ENCODE assay signal across 8 cellular contexts in genomic region chr1:226649780-226650179, GRCh38.
DNase-seq lines count a peak whose midpoint lies in the region; ATAC-seq and TF ChIP-seq lines count a peak whose summit lies in the region.

No MANE protein-coding gene starts in this region.

- H3K9me2 ChIP-seq in SU-DHL-6 (replicated peaks; ENCODE audit: insufficient read depth, low read length) = no peaks in the 10 kb centered on the region

- H3K27ac ChIP-seq in SU-DHL-6 (ENCODE audit: low read depth, low read length) (peak overlapping the region; percentile 26; the same call in 1 of the 2 replicates), foreskin keratinocyte (no peak overlapping the region), coronary artery (no peak overlapping the region), colonic mucosa (no peak overlapping the region)

- POLR2A ChIA-PET in BJ (lab: Charles Lee) = no interaction called here

- H3K4me3 ChIP-seq in BJ (ENCODE audit: low read depth, low read length) (no peak overlapping the region), SU-DHL-6 (ENCODE audit: insufficient read depth, low read length, poor library complexity, severe bottlenecking) (no peak overlapping the region), coronary artery (no peak overlapping the region), colonic mucosa (no peak overlapping the region)

- no peaks in the 10 kb centered on the region for H3K27me3 Mint-ChIP-seq in effector memory CD8-positive, alpha-beta T cell

- H3K36me3 Mint-ChIP-seq in effector memory CD8-positive, alpha-beta T cell (ENCODE audit: insufficient read depth) = peaks cover 45% of the 10 kb centered on the region

- H3K4me3 Mint-ChIP-seq in effector memory CD8-positive, alpha-beta T cell = no peak overlapping the region

- H3K27ac Mint-ChIP-seq in effector memory CD8-positive, alpha-beta T cell = no peak overlapping the region

- DNase-seq in BJ (ENCODE audit: low read depth) (no peak), GM10266 (ENCODE audit: extremely low spot score) (no peak), foreskin keratinocyte (no peak), coronary artery (ENCODE audit: low spot score) (no peak), colonic mucosa (no peak)
- DNase-seq in effector memory CD8-positive, alpha-beta T cell = no peak

- peaks cover 4% of the 10 kb centered on the region; the same call in 1 of the 2 replicates for H3K79me2 ChIP-seq in SU-DHL-6 (ENCODE audit: insufficient read depth, low read length)

- no peak overlapping the region for H3K4me2 ChIP-seq in SU-DHL-6 (ENCODE audit: low read depth, low read length, poor library complexity, severe bottlenecking)

- no peaks in the 10 kb centered on the region for H3K27me3 ChIP-seq in BJ (ENCODE audit: control insufficient read depth, insufficient read depth, low read length)
- no peaks in the 10 kb centered on the region for H3K27me3 ChIP-seq in SU-DHL-6 (ENCODE audit: low read length)
- no peaks in the 10 kb centered on the region for H3K27me3 ChIP-seq in foreskin keratinocyte
- H3K27me3 ChIP-seq in colonic mucosa = no peaks in the 10 kb centered on the region

- H3K9me3 ChIP-seq in SU-DHL-6 (ENCODE audit: insufficient read depth, low read length) (no peaks in the 10 kb centered on the region), colonic mucosa (no peaks in the 10 kb centered on the region)

- CTCF ChIA-PET in BJ (lab: Yijun Ruan, JAX) = interaction anchor here (0.7 to 2.3 kb wide), 7 partner anchors 12 to 178 kb away, joined by 3 to 9 read pairs (median 5); no protein-coding TSS in a partner anchor

- H3K4me1 ChIP-seq in foreskin keratinocyte (no peaks in the 10 kb centered on the region), colonic mucosa (peaks cover 4% of the 10 kb centered on the region)

- intact Hi-C loops in colonic mucosa (cut with DNase I) = no loop called here

- TF ChIP-seq CTCF in BJ (IDR thresholded peaks at IDR 0.05; ENCODE audit: insufficient read depth, low read depth, low read length) (peak; percentile 36), GM10266 (IDR thresholded peaks at IDR 0.05; ENCODE audit: control insufficient read depth, insufficient read depth, low read depth, missing control alignments) (peak; percentile 16), SU-DHL-6 (IDR thresholded peaks at IDR 0.05; ENCODE audit: insufficient read depth, low read length, poor library complexity, severe bottlenecking) (no peak), foreskin keratinocyte (conservative IDR thresholded peaks at IDR 0.05) (peak; percentile 59), coronary artery (IDR thresholded peaks at IDR 0.05) (no peak), colonic mucosa (IDR thresholded peaks at IDR 0.05) (no peak)

- no peaks in the 10 kb centered on the region for H3K9me3 Mint-ChIP-seq in effector memory CD8-positive, alpha-beta T cell

- peaks cover 42% of the 10 kb centered on the region in 2 donors for H3K4me1 Mint-ChIP-seq in effector memory CD8-positive, alpha-beta T cell (ENCODE audit: low read depth in 2 of 2)

- no peaks in the 10 kb centered on the region; the same call in 1 of the 2 replicates for H3K36me3 ChIP-seq in BJ (ENCODE audit: control insufficient read depth, insufficient read depth, low read length)
- H3K36me3 ChIP-seq in SU-DHL-6 (ENCODE audit: low read length) = no peaks in the 10 kb centered on the region
- H3K36me3 ChIP-seq in colonic mucosa = peaks cover 5% of the 10 kb centered on the region

- peaks cover 18% of the 10 kb centered on the region for H3F3A ChIP-seq in SU-DHL-6 (ENCODE audit: insufficient read depth)

- ATAC-seq in foreskin keratinocyte (no peak), HG03442 (IDR thresholded peaks at IDR 0.05; ENCODE audit: unreplicated experiment) (no peak)
- no peak for ATAC-seq in effector memory CD8-positive, alpha-beta T cell (replicated peaks)

- no peak overlapping the region for H2AFZ ChIP-seq in SU-DHL-6 (ENCODE audit: low read depth, low read length, severe bottlenecking)

- H4K20me1 ChIP-seq in SU-DHL-6 (ENCODE audit: low read depth, low read length) = no peaks in the 10 kb centered on the region

- H3K9ac ChIP-seq in SU-DHL-6 (ENCODE audit: low read length) (no peak overlapping the region), colonic mucosa (ENCODE audit: low read depth in 2 of 2, low read length in 2 of 2) (no peak overlapping the region)

Comparison
In these comparisons a context has a peak if more than half of its experiments do, and no peak if none do; other contexts are left out.
1. CTCF ChIP-seq: peak in BJ (single experiment), GM10266 (single experiment) and foreskin keratinocyte (single experiment); none in SU-DHL-6 (single experiment), coronary artery (single experiment) and colonic mucosa (single experiment).